7 cellular contexts compared by ENCODE assay signal in genomic region chr3:43620953-43621405, GRCh38. TPM values are rescaled to one million over a fixed set of nuclear protein-coding genes. Genes with fewer than 3 reads are reported as not detected.
DNase-seq lines count a peak whose midpoint lies in the region; ATAC-seq, FAIRE-seq and TF ChIP-seq lines count a peak whose summit lies in the region.

No MANE protein-coding gene starts in this region.

- H3K36me3 Mint-ChIP-seq in T-helper 17 cell (ENCODE audit: low read depth): no peaks in the 10 kb centered on the region

- H3K27ac Mint-ChIP-seq in T-helper 17 cell: peak overlapping the region; percentile 82

- H3K4me1 Mint-ChIP-seq in T-helper 17 cell: peaks cover 15% of the 10 kb centered on the region

- no peaks in the 10 kb centered on the region for H3K36me3 ChIP-seq in HCT116 (ENCODE audit: control insufficient read depth in 1 of 2, insufficient read depth in 2 of 2, low read length in 2 of 2)

- H2AFZ ChIP-seq in HCT116 (ENCODE audit: low read depth, low read length, poor library complexity, severe bottlenecking): no peak overlapping the region

- H3K27ac ChIP-seq in HCT116 (ENCODE audit: low read depth, low read length): peak overlapping the region; percentile 41; the same call in 1 of the 2 replicates

- H4K20me1 ChIP-seq in HCT116 (ENCODE audit: insufficient read depth): no peaks in the 10 kb centered on the region

- H3K4me3 ChIP-seq in HCT116 (replicated peaks in 1 of 2; ENCODE audit: low read depth in 1 of 2, low read length in 2 of 2) (peak overlapping the region; percentile 73 to 90), retinal pigment epithelial cell (ENCODE audit: low read length) (peak overlapping the region; percentile 87)

- POLR2A ChIA-PET in HCT116 (lab: Charles Lee): interaction anchor here (1.3 kb wide), 2 partner anchors 10 to 69 kb away, joined by 4 read pairs; no protein-coding TSS in a partner anchor

- RAD21 ChIA-PET in HCT116 (lab: Charles Lee; ENCODE audit: low non-redundant PET in 1 of 2, low total read pairs in 2 of 2, uncharacterized antibody in 2 of 2, unreplicated experiment in 2 of 2): no interaction called here

- H3K27me3 Mint-ChIP-seq in T-helper 17 cell: no peaks in the 10 kb centered on the region

- no peak for TF ChIP-seq POLR2A in HCT116 (IDR thresholded peaks at IDR 0.05; ENCODE audit: borderline replicate concordance, extremely low read depth, insufficient read depth, insufficient read length)

- no peaks in the 10 kb centered on the region for H3K79me2 ChIP-seq in HCT116 (ENCODE audit: insufficient read depth, low read length)

- TF ChIP-seq CTCF in HCT116 (IDR thresholded peaks at IDR 0.05 in 2 of 3, conservative IDR thresholded peaks at IDR 0.05 in 1 of 3; ENCODE audit: borderline replicate concordance in 1 of 3, insufficient read depth in 1 of 3, low read depth in 2 of 3, low read length in 2 of 3) (no peak), retinal pigment epithelial cell (conservative IDR thresholded peaks at IDR 0.05; ENCODE audit: low read depth, low read length) (no peak)

- H3K27me3 ChIP-seq in HCT116 (ENCODE audit: insufficient read depth, low read length): no peaks in the 10 kb centered on the region

- intact Hi-C loops in HCT116 (cut with micrococcal nuclease): no loop called here

- TSS peak; percentile 71 for BruUV-seq in HCT116 (replicated peaks; lab: Mats Ljungman, UMichigan)

- CTCF ChIA-PET in HCT116 (lab: Charles Lee): interaction anchor here (0.9 kb wide), 1 partner anchor 17 kb away, joined by 3 read pairs; no protein-coding TSS in a partner anchor

- no peak for TF ChIP-seq RAD21 in HCT116 (IDR thresholded peaks at IDR 0.05; ENCODE audit: low read depth)

- no peak for DNase-seq in HCT116 (ENCODE audit: low read depth, low spot score)
- DNase-seq in T-helper 17 cell: no peak
- peak; percentile 7 to 22 for DNase-seq in frontal cortex (ENCODE audit: low spot score in 2 of 2)
- DNase-seq in retinal pigment epithelial cell (ENCODE audit: low read depth): no peak
- no peak for DNase-seq in RPMI8226
- DNase-seq in GDM1 (lab: John Stamatoyannopoulos, UW): no peak
- no peak for DNase-seq in 8988T

- peak overlapping the region; percentile 71 for H3K4me2 ChIP-seq in HCT116 (ENCODE audit: low read length)

- peaks cover 2 to 13% of the 10 kb centered on the region in 2 experiments; a peak in 3 of 4 replicates for H3K4me1 ChIP-seq in HCT116 (ENCODE audit: control insufficient read depth in 1 of 2, insufficient read depth in 2 of 2, low read length in 2 of 2)

- peak overlapping the region; percentile 83 for H3K9ac ChIP-seq in HCT116 (ENCODE audit: low read length)

- ATAC-seq in HCT116 (no peak), T-helper 17 cell (no peak)

- H3K9me2 ChIP-seq in HCT116 (ENCODE audit: insufficient read depth): no peaks in the 10 kb centered on the region

- FAIRE-seq in frontal cortex (lab: Jason Lieb, UNC): no peak

- H3K9me3 ChIP-seq in HCT116 (ENCODE audit: control insufficient read depth in 1 of 2, insufficient read depth in 1 of 2, low read depth in 1 of 2, low read length in 2 of 2) (no peaks in the 10 kb centered on the region), T-helper 17 cell (ENCODE audit: control insufficient read depth, low read length, poor library complexity, severe bottlenecking) (no peaks in the 10 kb centered on the region)

- H3K4me3 Mint-ChIP-seq in T-helper 17 cell: peak overlapping the region; percentile 93

TF ChIP-seq in HCT116, 20 proteins besides CTCF, POLR2A, EP300 and RAD21:
- TF ChIP-seq EZH2phosphoT487 (IDR thresholded peaks at IDR 0.05; ENCODE audit: borderline replicate concordance): no peak
- no peak for TF ChIP-seq ZBTB33 (IDR thresholded peaks at IDR 0.05; ENCODE audit: extremely low read depth, insufficient replicate concordance, low read length)
- TF ChIP-seq REST (IDR thresholded peaks at IDR 0.05; ENCODE audit: low read depth): no peak
- no peak for TF ChIP-seq TCF7L2 (IDR thresholded peaks at IDR 0.05; ENCODE audit: borderline replicate concordance, extremely low read depth, insufficient read depth, insufficient read length)
- TF ChIP-seq, protein P1, sequence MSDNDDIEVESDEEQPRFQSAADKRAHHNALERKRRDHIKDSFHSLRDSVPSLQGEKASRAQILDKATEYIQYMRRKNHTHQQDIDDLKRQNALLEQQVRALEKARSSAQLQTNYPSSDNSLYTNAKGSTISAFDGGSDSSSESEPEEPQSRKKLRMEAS (IDR thresholded peaks at IDR 0.05): no peak
- TF ChIP-seq ZNF274 (IDR thresholded peaks at IDR 0.05; ENCODE audit: low read depth, low read length): no peak
- TF ChIP-seq POLR2AphosphoS5 (IDR thresholded peaks at IDR 0.05; ENCODE audit: low read depth, low read length): no peak

RNA-seq across cellular contexts. Expression of gene ANO10, which starts 0.8 kb away (rescaled TPM):
- total RNA-seq in HCT116 (2021; ENCODE audit: unreplicated experiment) (13.3 TPM), T-helper 17 cell (10 to 100 TPM in 1 of 2 donors, 1 to 10 TPM in 1; 8.5 to 11.1 TPM), frontal cortex (39.1 TPM)
- 6.7 and 8.3 TPM in 2 replicates for polyA plus RNA-seq in HCT116 (2012)

Comparison
In these comparisons a context has a peak if more than half of its experiments do, and no peak if none do; other contexts are left out.
1. DNase-seq: peak in frontal cortex (2 of 2); none in HCT116 (single experiment), T-helper 17 cell (0 of 3), retinal pigment epithelial cell (single experiment), RPMI8226 (single experiment), GDM1 (single experiment) and 8988T (single experiment).